21 cellular contexts compared by ENCODE assay signal in genomic region chr16:877242-878065, GRCh38.
DNase-seq lines count a peak whose midpoint lies in the region; ATAC-seq and TF ChIP-seq lines count a peak whose summit lies in the region.
"Had no signal": no experiment of that assay in that cellular context is flagged by ENCODE, and none has a peak within 500 bp of the region (broad histone marks: within the 10 kb centered on the region; RNA-seq: fewer than 3 reads in every experiment).

No MANE protein-coding gene starts in this region.

- H3K27ac ChIP-seq in left ventricle myocardium inferior (replicated peaks) = no peak overlapping the region
- H3K27ac ChIP-seq: hepatocyte, Peyer's patch had no signal

- H3K36me3 ChIP-seq in left ventricle myocardium inferior = peaks cover 8% of the 10 kb centered on the region

- H3K4me3 Mint-ChIP-seq in activated T-helper 17 cell treated with anti-CD3 and anti-CD28 coated beads, Interleukin-2, amount 50 U/mL, for 72 hours = no peak overlapping the region
- H3K4me3 Mint-ChIP-seq in stimulated activated effector memory CD8-positive, alpha-beta T cell treated with anti-CD3 and anti-CD28 coated beads, Interleukin-12 subunit alpha, Interleukin-12 subunit beta, amount 100 ng/mL, for 72 hours = no peak overlapping the region
- H3K4me3 Mint-ChIP-seq: CD4-positive, alpha-beta memory T cell; GM23338 had no signal

- H3K9me3 Mint-ChIP-seq in activated T-helper 17 cell treated with anti-CD3 and anti-CD28 coated beads, Interleukin-2, amount 50 U/mL, for 72 hours = no peaks in the 10 kb centered on the region
- no peaks in the 10 kb centered on the region for H3K9me3 Mint-ChIP-seq in stimulated activated effector memory CD8-positive, alpha-beta T cell treated with anti-CD3 and anti-CD28 coated beads, Interleukin-12 subunit alpha, Interleukin-12 subunit beta, amount 100 ng/mL, for 72 hours
- H3K9me3 Mint-ChIP-seq: GM23338 had no signal

- DNase-seq in Right ventricle myocardium inferior (ENCODE audit: missing footprints) (peak; percentile 15), left ventricle myocardium inferior (no peak), NAMALWA (ENCODE audit: low spot score) (peak; percentile 24), pons (ENCODE audit: low spot score) (no peak), NCI-H2081 (lab: John Stamatoyannopoulos, UW) (no peak)
- no peak for DNase-seq in stimulated activated effector memory CD8-positive, alpha-beta T cell treated with anti-CD3 and anti-CD28 coated beads, Interleukin-12 subunit alpha, Interleukin-12 subunit beta, amount 100 ng/mL, for 72 hours (ENCODE audit: low spot score in 2 of 2)
- DNase-seq: ACHN; activated CD4-positive, alpha-beta T cell treated with anti-CD3 and anti-CD28 coated beads, Interleukin-2, amount 50 U/mL, for 1 hour; activated CD8-positive, alpha-beta memory T cell treated with anti-CD3 and anti-CD28 coated beads, Interleukin-2, amount 50 U/mL, for 48 hours; activated gamma-delta T cell treated with Interleukin-2 at 50 U/mL for 16 hours; DMS153; mammary epithelial cell; NCI-H187 treated with DMSO at 0.1 percent for 48 hours had no signal

- H3K27ac Mint-ChIP-seq in activated T-helper 17 cell treated with anti-CD3 and anti-CD28 coated beads, Interleukin-2, amount 50 U/mL, for 72 hours = no peak overlapping the region
- H3K27ac Mint-ChIP-seq in stimulated activated effector memory CD8-positive, alpha-beta T cell treated with anti-CD3 and anti-CD28 coated beads, Interleukin-12 subunit alpha, Interleukin-12 subunit beta, amount 100 ng/mL, for 72 hours = no peak overlapping the region
- H3K27ac Mint-ChIP-seq: CD4-positive, alpha-beta memory T cell; GM23338 had no signal

- no peak for ATAC-seq in Right ventricle myocardium inferior
- peak; percentile 39 for ATAC-seq in activated T-helper 17 cell treated with anti-CD3 and anti-CD28 coated beads, Interleukin-2, amount 50 U/mL, for 72 hours (replicated peaks)
- peak; percentile 42 for ATAC-seq in stimulated activated effector memory CD8-positive, alpha-beta T cell treated with anti-CD3 and anti-CD28 coated beads, Interleukin-12 subunit alpha, Interleukin-12 subunit beta, amount 100 ng/mL, for 72 hours
- no peak for ATAC-seq in HG03469 (IDR thresholded peaks at IDR 0.05; ENCODE audit: unreplicated experiment)
- ATAC-seq: sciatic nerve had no signal

- H3K4me1 ChIP-seq in left ventricle myocardium inferior = no peaks in the 10 kb centered on the region
- H3K4me1 ChIP-seq: Peyer's patch had no signal

- no peaks in the 10 kb centered on the region for H3K36me3 Mint-ChIP-seq in activated T-helper 17 cell treated with anti-CD3 and anti-CD28 coated beads, Interleukin-2, amount 50 U/mL, for 72 hours (ENCODE audit: low read depth)
- H3K36me3 Mint-ChIP-seq in stimulated activated effector memory CD8-positive, alpha-beta T cell treated with anti-CD3 and anti-CD28 coated beads, Interleukin-12 subunit alpha, Interleukin-12 subunit beta, amount 100 ng/mL, for 72 hours = no peaks in the 10 kb centered on the region

- intact Hi-C loops in Right ventricle myocardium inferior (cut with DNase I) (no loop called here), left ventricle myocardium inferior (cut with micrococcal nuclease) (no loop called here)

- H3K9me3 ChIP-seq in left ventricle myocardium inferior (replicated peaks) = no peaks in the 10 kb centered on the region
- H3K9me3 ChIP-seq: Peyer's patch, SK-N-SH had no signal

- H3K4me1 Mint-ChIP-seq in activated T-helper 17 cell treated with anti-CD3 and anti-CD28 coated beads, Interleukin-2, amount 50 U/mL, for 72 hours = no peaks in the 10 kb centered on the region
- peaks cover 8% of the 10 kb centered on the region for H3K4me1 Mint-ChIP-seq in stimulated activated effector memory CD8-positive, alpha-beta T cell treated with anti-CD3 and anti-CD28 coated beads, Interleukin-12 subunit alpha, Interleukin-12 subunit beta, amount 100 ng/mL, for 72 hours

- no peaks in the 10 kb centered on the region for H3K27me3 ChIP-seq in left ventricle myocardium inferior (ENCODE audit: low read depth)
- H3K27me3 ChIP-seq: hepatocyte, Peyer's patch had no signal

- H3K4me3 ChIP-seq in left ventricle myocardium inferior = no peak overlapping the region
- H3K4me3 ChIP-seq: GM23338, hepatocyte, Peyer's patch had no signal

- TF ChIP-seq CTCF in left ventricle myocardium inferior (IDR thresholded peaks at IDR 0.05; ENCODE audit: borderline replicate concordance) = no peak

- no peaks in the 10 kb centered on the region for H3K27me3 Mint-ChIP-seq in activated T-helper 17 cell treated with anti-CD3 and anti-CD28 coated beads, Interleukin-2, amount 50 U/mL, for 72 hours
- H3K27me3 Mint-ChIP-seq: CD4-positive, alpha-beta memory T cell had no signal

Comparison
In these comparisons a context has a peak if more than half of its experiments do, and no peak if none do; other contexts are left out.
1. DNase-seq: peak in Right ventricle myocardium inferior (single experiment) and NAMALWA (single experiment); none in left ventricle myocardium inferior (single experiment), stimulated activated effector memory CD8-positive, alpha-beta T cell treated with anti-CD3 and anti-CD28 coated beads, Interleukin-12 subunit alpha, Interleukin-12 subunit beta, amount 100 ng/mL, for 72 hours (0 of 2), pons (single experiment) and NCI-H2081 (0 of 2).
2. ATAC-seq: peak in activated T-helper 17 cell treated with anti-CD3 and anti-CD28 coated beads, Interleukin-2, amount 50 U/mL, for 72 hours (single experiment) and stimulated activated effector memory CD8-positive, alpha-beta T cell treated with anti-CD3 and anti-CD28 coated beads, Interleukin-12 subunit alpha, Interleukin-12 subunit beta, amount 100 ng/mL, for 72 hours (single experiment); none in Right ventricle myocardium inferior (single experiment) and HG03469 (single experiment).